Comparison of ENCODE assay signal across 18 cellular contexts in genomic region chr3:191696356-191696755, GRCh38.
DNase-seq lines count a peak whose midpoint lies in the region; ATAC-seq, FAIRE-seq and TF ChIP-seq lines count a peak whose summit lies in the region.
"Had no signal": no experiment of that assay in that cellular context is flagged by ENCODE, and none has a peak within 500 bp of the region (broad histone marks: within the 10 kb centered on the region; RNA-seq: fewer than 3 reads in every experiment).

No MANE protein-coding gene starts in this region.

- H3K27ac ChIP-seq in lung (ENCODE audit: low read depth in 1 of 2, low read length in 1 of 2) (no peak overlapping the region), lower lobe of right lung (no peak overlapping the region)
- H3K27ac ChIP-seq: A549 had no signal

- H3K9me3 ChIP-seq in lung (ENCODE audit: control insufficient read depth in 2 of 2, insufficient read depth in 1 of 2, low read length in 1 of 2) (no peaks in the 10 kb centered on the region), lower lobe of right lung (no peaks in the 10 kb centered on the region)
- H3K9me3 ChIP-seq: A549, HAP-1 had no signal

- H3K4me3 ChIP-seq in lung (no peak overlapping the region), lower lobe of right lung (no peak overlapping the region)
- H3K4me3 ChIP-seq: A549, GM23338, HAP-1 had no signal

- H3K4me1 ChIP-seq in lung (ENCODE audit: control insufficient read depth in 2 of 2, insufficient read depth in 2 of 2, low read length in 2 of 2): no peaks in the 10 kb centered on the region
- no peaks in the 10 kb centered on the region for H3K4me1 ChIP-seq in lower lobe of right lung
- H3K4me1 ChIP-seq: A549 had no signal

- DNase-seq in H54 (ENCODE audit: insufficient read length, low spot score) (no peak), NCI-H69 (lab: John Stamatoyannopoulos, UW) (peak; percentile 76), lung (ENCODE audit: low spot score) (no peak), lower lobe of right lung (no peak), AG20443 (ENCODE audit: low spot score) (no peak)
- DNase-seq: 8988T; ACHN; C1 segment of cervical spinal cord; CD4-positive, alpha-beta memory T cell; COR-L47; DMS153; DND-41 had no signal

- TF ChIP-seq POLR2A in H54 (IDR thresholded peaks at IDR 0.05; ENCODE audit: low read depth, low read length): no peak

- intact Hi-C loops in lower lobe of right lung (cut with DNase I): no loop called here

- no peaks in the 10 kb centered on the region for H3K36me3 ChIP-seq in lung (ENCODE audit: control insufficient read depth in 2 of 2, insufficient read depth in 2 of 2, low read length in 2 of 2)
- H3K36me3 ChIP-seq in lower lobe of right lung: no peaks in the 10 kb centered on the region
- H3K36me3 ChIP-seq: HAP-1 had no signal

- H3K27me3 ChIP-seq in lung (ENCODE audit: control insufficient read depth, insufficient read depth) (no peaks in the 10 kb centered on the region), lower lobe of right lung (ENCODE audit: low read depth) (no peaks in the 10 kb centered on the region)

- FAIRE-seq in H54 (lab: Jason Lieb, UNC): peak; percentile 27
- FAIRE-seq: A549, G401.6, GM12892 had no signal

- TF ChIP-seq CTCF in lung (IDR thresholded peaks at IDR 0.05; ENCODE audit: control extremely low read depth, extremely low read depth) (no peak), lower lobe of right lung (IDR thresholded peaks at IDR 0.05) (no peak)

- ATAC-seq in lung (ENCODE audit: insufficient read depth, low FRiP score) (peak; percentile 19), GM19035 (IDR thresholded peaks at IDR 0.05; ENCODE audit: unreplicated experiment) (no peak), lower lobe of right lung (no peak)
- ATAC-seq: A549, GM23338 had no signal
